Comparison of ENCODE assay signal across 8 cellular contexts in genomic region chr2:160109939-160110673, GRCh38. TPM values are rescaled to one million over a fixed set of nuclear protein-coding genes. Genes with fewer than 3 reads are reported as not detected.
DNase-seq lines count a peak whose midpoint lies in the region; ATAC-seq, FAIRE-seq and TF ChIP-seq lines count a peak whose summit lies in the region.

No MANE protein-coding gene starts in this region.

- peak; percentile 86 for TF ChIP-seq CTCF in KMS-11 (conservative IDR thresholded peaks at IDR 0.05; ENCODE audit: low read depth, low read length)

- DNase-seq in RKO (ENCODE audit: low spot score): peak; percentile 54
- DNase-seq in activated naive CD4-positive, alpha-beta T cell treated with anti-CD3 and anti-CD28 coated beads, Interleukin-2, amount 50 U/mL, for 16 hours: peak; percentile 59
- DNase-seq in glomerular visceral epithelial cell (ENCODE audit: extremely low spot score): peak; percentile 84
- DNase-seq in posterior vena cava (ENCODE audit: low spot score): peak; percentile 82
- DNase-seq in NCI-H187 (lab: John Stamatoyannopoulos, UW): no peak

- no peaks in the 10 kb centered on the region for H3K27me3 ChIP-seq in KMS-11 (ENCODE audit: insufficient read depth, low read depth)

- no peak overlapping the region for H3K9ac ChIP-seq in KMS-11

- peak; percentile 84 for ATAC-seq in GM21723 (IDR thresholded peaks at IDR 0.05; ENCODE audit: unreplicated experiment)

- H2AFZ ChIP-seq in KMS-11 (ENCODE audit: low read depth): no peak overlapping the region

- H3K4me2 ChIP-seq in KMS-11: no peak overlapping the region

- intact Hi-C loops in posterior vena cava (cut with DNase I): loop anchor here in 1 of 2 donors (10.0 kb wide), 1 partner anchor 885 kb away; no protein-coding TSS in a partner anchor

- peak; percentile 95 for FAIRE-seq in G401.6 (lab: Jason Lieb, UNC)

- no peaks in the 10 kb centered on the region for H3K4me1 ChIP-seq in KMS-11 (ENCODE audit: low read depth, poor library complexity, severe bottlenecking)

- H4K20me1 ChIP-seq in KMS-11 (ENCODE audit: insufficient read depth): no peaks in the 10 kb centered on the region

- H3K27ac ChIP-seq in KMS-11: no peak overlapping the region

- H3K4me3 ChIP-seq in KMS-11 (IDR thresholded peaks at IDR 0.05; ENCODE audit: insufficient read depth, low read depth, low read length): no peak overlapping the region

- no peaks in the 10 kb centered on the region for H3K79me2 ChIP-seq in KMS-11 (ENCODE audit: insufficient read depth, low read depth)

- no peaks in the 10 kb centered on the region for H3K36me3 ChIP-seq in KMS-11 (ENCODE audit: insufficient read depth)

RNA-seq across cellular contexts. Expression of gene PLA2R1, which starts 47.7 kb away (rescaled TPM):
- 10 to 100 TPM; 11.7 to 13.9 TPM for total RNA-seq in posterior vena cava

Comparison
In these comparisons a context has a peak if more than half of its experiments do, and no peak if none do; other contexts are left out.
1. DNase-seq: peak in RKO (single experiment), activated naive CD4-positive, alpha-beta T cell treated with anti-CD3 and anti-CD28 coated beads, Interleukin-2, amount 50 U/mL, for 16 hours (single experiment), glomerular visceral epithelial cell (single experiment) and posterior vena cava (single experiment); none in NCI-H187 (0 of 2).